12 cellular contexts compared by ENCODE assay signal in the genomic region with DNA sequence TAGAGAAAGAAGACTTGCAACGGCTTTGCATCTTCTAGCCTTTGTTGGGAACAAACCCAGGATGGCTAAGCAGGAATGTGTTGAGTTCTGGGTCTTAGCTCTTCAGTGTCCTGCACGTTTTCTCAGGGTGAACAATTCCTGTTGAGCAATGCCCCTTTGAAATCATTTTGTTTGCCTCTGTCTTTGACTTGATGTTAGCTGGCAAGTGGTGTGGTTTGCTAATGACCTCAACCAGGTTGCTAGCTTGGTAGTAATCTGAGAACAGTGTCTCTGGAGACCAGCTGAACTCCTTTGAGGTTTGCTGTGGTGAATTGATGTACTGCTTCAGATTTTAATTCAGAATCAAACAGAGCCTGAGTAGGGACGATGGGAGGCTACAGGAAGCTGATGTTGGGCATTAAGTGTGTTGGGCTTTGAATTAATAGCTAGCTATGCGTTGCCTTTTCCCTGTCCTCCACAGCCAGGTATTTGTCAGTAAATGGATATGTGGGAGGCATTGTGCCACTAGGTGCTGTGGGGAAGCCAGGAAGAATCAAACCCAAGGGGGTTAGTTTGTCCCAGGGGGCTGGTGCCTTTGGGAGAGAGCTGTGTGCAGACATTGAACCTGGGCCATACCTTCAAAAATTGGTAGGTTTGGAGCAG. TPM values are rescaled to one million over a fixed set of nuclear protein-coding genes. Genes with fewer than 3 reads are reported as not detected.
DNase-seq lines count a peak whose midpoint lies in the region; ATAC-seq, FAIRE-seq and TF ChIP-seq lines count a peak whose summit lies in the region.
"Had no signal": no experiment of that assay in that cellular context is flagged by ENCODE, and none has a peak within 500 bp of the region (broad histone marks: within the 10 kb centered on the region; RNA-seq: fewer than 3 reads in every experiment).

No MANE protein-coding gene starts in this region.

- TF ChIP-seq EP300 in A549 (IDR thresholded peaks at IDR 0.05) (no peak), transverse colon (IDR thresholded peaks at IDR 0.05; ENCODE audit: low read depth) (no peak)

- H3F3A ChIP-seq in GM23338 (replicated peaks; ENCODE audit: low read depth), result no peaks in the 10 kb centered on the region; the same call in 1 of the 2 replicates

- TF ChIP-seq CTCF in A549 (IDR thresholded peaks at IDR 0.05), result no peak
- TF ChIP-seq CTCF in GM23338 (conservative IDR thresholded peaks at IDR 0.05; ENCODE audit: low read depth in 2 of 2), result no peak
- TF ChIP-seq CTCF in fibroblast of villous mesenchyme (IDR thresholded peaks at IDR 0.05; ENCODE audit: insufficient read depth, low read depth, low read length), result no peak
- TF ChIP-seq CTCF in transverse colon (IDR thresholded peaks at IDR 0.05), result no peak

- POLR2A ChIA-PET in A549 (lab: Yijun Ruan, JAX), result interaction anchor here (0.6 kb wide), 1 partner anchor 15 kb away, joined by 3 read pairs; no protein-coding TSS in a partner anchor

- TF ChIP-seq POLR2A in A549 (IDR thresholded peaks at IDR 0.05; ENCODE audit: low read length) (no peak), transverse colon (IDR thresholded peaks at IDR 0.05) (no peak)

- no peaks in the 10 kb centered on the region for H3K36me3 Mint-ChIP-seq in GM23338 (ENCODE audit: low read depth)

- no peaks in the 10 kb centered on the region; the same call in 1 of the 2 replicates for H3K9me2 ChIP-seq in GM23338 (ENCODE audit: insufficient read depth)

- peak overlapping the region; percentile 23 for H3K4me3 Mint-ChIP-seq in GM23338

- H3K79me2 ChIP-seq in GM23338 (replicated peaks; ENCODE audit: insufficient read depth), result no peaks in the 10 kb centered on the region

- intact Hi-C loops in transverse colon (cut with DNase I; ENCODE audit: low total_unique reads), result no loop called here
- intact Hi-C loops in left cardiac atrium (cut with DNase I), result no loop called here

- 31% methylated on average over 3 of the region's 4 CpGs for WGBS in A549 (ENCODE audit: missing lambda C conversion rate)
- 56 to 83% methylated on average over 1 to 4 of the region's 4 CpGs for WGBS in transverse colon (ENCODE audit: low coverage in 1 of 2), 2 donors

- no peaks in the 10 kb centered on the region for H3K27me3 ChIP-seq in GM23338 (ENCODE audit: insufficient read depth)
- H3K27me3 ChIP-seq in transverse colon, result no peaks in the 10 kb centered on the region
- H3K27me3 ChIP-seq: cardiac muscle cell, right lobe of liver had no signal

- no peaks in the 10 kb centered on the region for H4K20me1 ChIP-seq in GM23338 (replicated peaks; ENCODE audit: insufficient read depth)

- peaks cover 21% of the 10 kb centered on the region for H3K4me1 Mint-ChIP-seq in GM23338

- no peak for TF ChIP-seq RAD21 in A549 (conservative IDR thresholded peaks at IDR 0.05 in 1 of 2, IDR thresholded peaks at IDR 0.05 in 1 of 2)

- peak overlapping the region; percentile 79 for H3K27ac Mint-ChIP-seq in GM23338

- no peak for FAIRE-seq in A549 (lab: Jason Lieb, UNC)

- no peaks in the 10 kb centered on the region; the same call in 2 of the 3 replicates for H3K9me3 ChIP-seq in A549
- H3K9me3 ChIP-seq in transverse colon, result no peaks in the 10 kb centered on the region
- H3K9me3 ChIP-seq: right lobe of liver had no signal

- DNase-seq in A549 (ENCODE audit: low read depth in 1 of 2, low spot score in 1 of 2) (peak in 1 of 2 experiments; percentile 35), GM23338 (ENCODE audit: low spot score) (peak; percentile 59), NCI-H226 (peak; percentile 29), fibroblast of villous mesenchyme (ENCODE audit: low read depth) (peak; percentile 60), transverse colon (no peak), left cardiac atrium (no peak)
- no peak for DNase-seq in activated CD4-positive, alpha-beta T cell treated with anti-CD3 and anti-CD28 coated beads, Interleukin-2, amount 50 U/mL, for 4 hours
- DNase-seq: OCI-M1, right lobe of liver had no signal

- H3K4me2 ChIP-seq in A549 (peak overlapping the region; percentile 24; the same call in 2 of the 3 replicates), GM23338 (peak overlapping the region; percentile 39)

- H3K4me1 ChIP-seq in A549, result peaks cover 14% of the 10 kb centered on the region; the same call in 2 of the 3 replicates
- peaks cover 18% of the 10 kb centered on the region for H3K4me1 ChIP-seq in GM23338 (ENCODE audit: insufficient read depth)
- H3K4me1 ChIP-seq in transverse colon, result no peaks in the 10 kb centered on the region

- in situ Hi-C loops in transverse colon (cut with MboI; ENCODE audit: low pct_ligation_motif_present in 1 of 4, low pct_unique_long_range_greater_than_20kb in 1 of 4, low sequenced_read_pairs in 3 of 4), result no loop called here

- peak in 1 of 2 experiments; percentile 65; a peak in 3 of 6 replicates for ATAC-seq in A549
- peak; percentile 91 for ATAC-seq in GM23338
- ATAC-seq in left cardiac atrium, result no peak
- ATAC-seq in HG02938 (IDR thresholded peaks at IDR 0.05; ENCODE audit: unreplicated experiment), result no peak

- H3K4me3 ChIP-seq in A549 (no peak overlapping the region), GM23338 (peak overlapping the region; percentile 18), fibroblast of villous mesenchyme (ENCODE audit: low read depth, low read length) (no peak overlapping the region), transverse colon (no peak overlapping the region)
- H3K4me3 ChIP-seq: cardiac muscle cell, right lobe of liver had no signal

- H3K36me3 ChIP-seq in GM23338 (ENCODE audit: insufficient read depth) (no peaks in the 10 kb centered on the region), transverse colon (no peaks in the 10 kb centered on the region)
- H3K36me3 ChIP-seq: cardiac muscle cell, right lobe of liver had no signal

- H3K27me3 Mint-ChIP-seq in GM23338 (ENCODE audit: insufficient read depth, low read depth, poor library complexity), result no peaks in the 10 kb centered on the region

- no peaks in the 10 kb centered on the region for H3K9me3 Mint-ChIP-seq in GM23338

- H2AFZ ChIP-seq in GM23338, result peak overlapping the region; percentile 85

- CTCF ChIA-PET in A549 (lab: Yijun Ruan, JAX), result interaction anchor here (0.6 to 2.4 kb wide), 5 partner anchors 19 to 108 kb away, joined by 3 to 9 read pairs (median 5); partner anchors contain the start of gene SRSF10

- H3K27ac ChIP-seq in A549 (peak overlapping the region; percentile 1 to 40; a peak in 1 of 6 replicates), GM23338 (ENCODE audit: low read depth) (peak overlapping the region; percentile 88), transverse colon (no peak overlapping the region)
- H3K27ac ChIP-seq: C4-2B, cardiac muscle cell, right lobe of liver had no signal

TF ChIP-seq in A549, 52 proteins besides CTCF, POLR2A, EP300 and RAD21 (continues in another document):
- TF ChIP-seq HMGXB4 (CRISPR knock-in tag; IDR thresholded peaks at IDR 0.05; ENCODE audit: borderline replicate concordance), result no peak
- TF ChIP-seq RCOR1 (IDR thresholded peaks at IDR 0.05; ENCODE audit: low read depth, low read length), result no peak

RNA-seq across cellular contexts. Expression of gene SRSF10, which starts 23.3 kb away (rescaled TPM):
- 119 and 180 TPM in 2 replicates for polyA plus RNA-seq in A549 (2011; rRNA removed)
- 79.7 and 102 TPM in 2 replicates for polyA plus RNA-seq in A549 (2012; cell fraction: cytosol; rRNA removed)
- 74.1 and 125 TPM in 2 replicates for polyA plus RNA-seq in A549 (2012; cell fraction: nucleus; rRNA removed)
- polyA plus RNA-seq in A549 (2017; fragmentation: RNase III; extraction: RNeasy Plus Mini Kit Qiagen cat#74134 plus additional on column Dnase treatment), result 140 to 141 TPM (median 141 TPM) in 3 replicates
- 52.7 and 59.3 TPM in 2 replicates for polyA minus RNA-seq in A549 (2011; rRNA and poly(A)+ RNA removed)
- total RNA-seq in GM23338 (2014; rRNA removed; shearing (Covaris generic)), result 191 and 196 TPM in 2 replicates
- polyA plus RNA-seq in GM23338 (2016; fragmentation: Nextera tagmentation; extraction: Ambion mirVana), result 242 and 275 TPM in 2 replicates
- total RNA-seq in fibroblast of villous mesenchyme, result 83.8 and 117 TPM in 2 replicates
- 100 to 1,000 TPM in 1 of 4 donors, 10 to 100 TPM in 3; 58.4 to 140 (median 91.3) TPM for total RNA-seq in transverse colon
- total RNA-seq in left cardiac atrium, result 10 to 100 TPM; 49.5 to 59.3 TPM

RNA-seq across cellular contexts. Expression of gene PNRC2, which starts 43.8 kb away (rescaled TPM):
- polyA plus RNA-seq in A549 (2011; rRNA removed) (38.1 and 106 TPM in 2 replicates), A549 (2017; fragmentation: RNase III; extraction: RNeasy Plus Mini Kit Qiagen cat#74134 plus additional on column Dnase treatment) (34.4 to 37.5 TPM (median 36.1 TPM) in 3 replicates), GM23338 (2016; fragmentation: Nextera tagmentation; extraction: Ambion mirVana) (218 and 237 TPM in 2 replicates)
- polyA plus RNA-seq in A549 (2012; cell fraction: cytosol; rRNA removed), result 16.8 and 21.2 TPM in 2 replicates
- polyA plus RNA-seq in A549 (2012; cell fraction: nucleus; rRNA removed), result 12.3 and 16.1 TPM in 2 replicates
- polyA minus RNA-seq in A549 (2011; rRNA and poly(A)+ RNA removed), result 41.1 and 125 TPM in 2 replicates
- 144 and 157 TPM in 2 replicates for total RNA-seq in GM23338 (2014; rRNA removed; shearing (Covaris generic))
- total RNA-seq in fibroblast of villous mesenchyme (60.9 and 108 TPM in 2 replicates), transverse colon (100 to 1,000 TPM in 2 of 4 donors, 10 to 100 TPM in 2; 98.0 to 136 (median 111) TPM), left cardiac atrium (10 to 100 TPM; 84.2 to 89.2 TPM)

Comparison
In these comparisons a context has a peak if more than half of its experiments do, and no peak if none do; other contexts are left out.
1. DNase-seq: peak in GM23338 (single experiment), NCI-H226 (single experiment) and fibroblast of villous mesenchyme (single experiment); none in transverse colon (single experiment), left cardiac atrium (single experiment) and activated CD4-positive, alpha-beta T cell treated with anti-CD3 and anti-CD28 coated beads, Interleukin-2, amount 50 U/mL, for 4 hours (0 of 2).
2. H3K27ac ChIP-seq: peak in A549 (2 of 2) and GM23338 (single experiment); none in transverse colon (0 of 4).